Comparison of ENCODE assay signal across 8 cellular contexts in genomic region chr1:6359568-6360496, GRCh38. TPM values are rescaled to one million over a fixed set of nuclear protein-coding genes. Genes with fewer than 3 reads are reported as not detected.
DNase-seq lines count a peak whose midpoint lies in the region; ATAC-seq and TF ChIP-seq lines count a peak whose summit lies in the region.

No MANE protein-coding gene starts in this region.

- peaks cover 17 to 30% of the 10 kb centered on the region in 2 donors for H3K4me1 ChIP-seq in esophagus (ENCODE audit: control insufficient read depth in 2 of 2, insufficient read depth in 2 of 2, low read length in 1 of 2)

- ATAC-seq in GM21447 (IDR thresholded peaks at IDR 0.05; ENCODE audit: unreplicated experiment), result peak; percentile 87

- H3K27me3 Mint-ChIP-seq in IgD-negative memory B cell (no peaks in the 10 kb centered on the region), neural crest cell (ENCODE audit: low read depth) (no peaks in the 10 kb centered on the region)

- no peak overlapping the region for H3K4me3 ChIP-seq in esophagus (ENCODE audit: low read depth in 1 of 2, low read length in 2 of 2)

- DNase-seq in DMS79 treated with DMSO at 0.1 percent for 48 hours (lab: John Stamatoyannopoulos, UW), result peak; percentile 49
- peak; percentile 48 to 65 for DNase-seq in activated CD4-positive, alpha-beta T cell treated with anti-CD3 and anti-CD28 coated beads, Interleukin-2, amount 50 U/mL, for 48 hours
- no peak for DNase-seq in neural crest cell (ENCODE audit: low read depth, low spot score)
- peak; percentile 90 for DNase-seq in ureter (ENCODE audit: low spot score)
- DNase-seq in KG1 (lab: John Stamatoyannopoulos, UW), result no peak

- peak overlapping the region in 2 of 3 donors; percentile 56 to 82 for H3K27ac Mint-ChIP-seq in IgD-negative memory B cell
- peak overlapping the region; percentile 57 for H3K27ac Mint-ChIP-seq in neural crest cell (ENCODE audit: unreplicated experiment)

- no peak for TF ChIP-seq CTCF in neural crest cell (conservative IDR thresholded peaks at IDR 0.05)

- H3K4me1 Mint-ChIP-seq in IgD-negative memory B cell (peaks cover 6 to 12% (median 12%) of the 10 kb centered on the region in 3 donors), neural crest cell (peaks cover 40% of the 10 kb centered on the region)

- H3K9me3 Mint-ChIP-seq in IgD-negative memory B cell (no peaks in the 10 kb centered on the region), neural crest cell (no peaks in the 10 kb centered on the region)

- H3K27ac ChIP-seq in esophagus (ENCODE audit: low read depth in 2 of 2, low read length in 1 of 2), result peak overlapping the region; percentile 86 to 87

- 41 to 49% methylated on average over 17 of the region's 17 CpGs for WGBS in esophagus, 2 donors

- H3K36me3 Mint-ChIP-seq in IgD-negative memory B cell (no peaks in the 10 kb centered on the region), neural crest cell (ENCODE audit: low read depth) (peaks cover 10% of the 10 kb centered on the region)

- no peaks in the 10 kb centered on the region for H3K36me3 ChIP-seq in esophagus (ENCODE audit: control insufficient read depth in 2 of 2, insufficient read depth in 2 of 2, low read length in 1 of 2)

- H3K27me3 ChIP-seq in esophagus (ENCODE audit: control insufficient read depth in 1 of 2, insufficient read depth in 2 of 2, low read length in 2 of 2), result no peaks in the 10 kb centered on the region

- H3K9me3 ChIP-seq in esophagus (ENCODE audit: control insufficient read depth in 2 of 2, insufficient read depth in 1 of 2, low read depth in 1 of 2, low read length in 1 of 2), result no peaks in the 10 kb centered on the region

- H3K4me3 Mint-ChIP-seq in IgD-negative memory B cell (peak overlapping the region in 3 of 4 donors; percentile 45 to 83 (median 65)), neural crest cell (no peak overlapping the region)

RNA-seq across cellular contexts. Expression of gene ACOT7, which starts 33.7 kb away (rescaled TPM):
- polyA plus RNA-seq in IgD-negative memory B cell (3.8 TPM), esophagus (10 to 100 TPM; 12.3 to 39.7 TPM)
- total RNA-seq in neural crest cell (107 and 110 TPM in 2 replicates), ureter (19.1 TPM)

RNA-seq across cellular contexts. Expression of gene HES2, which starts 59.9 kb away (rescaled TPM):
- polyA plus RNA-seq in IgD-negative memory B cell, result not detected
- polyA plus RNA-seq in esophagus, result 10 to 100 TPM; 34.2 to 34.3 TPM
- 0.07 TPM in 1 of 2 replicates, not detected in the other for total RNA-seq in neural crest cell
- 2.1 TPM for total RNA-seq in ureter

Comparison
In these comparisons a context has a peak if more than half of its experiments do, and no peak if none do; other contexts are left out.
1. DNase-seq: peak in DMS79 treated with DMSO at 0.1 percent for 48 hours (single experiment), activated CD4-positive, alpha-beta T cell treated with anti-CD3 and anti-CD28 coated beads, Interleukin-2, amount 50 U/mL, for 48 hours (2 of 2) and ureter (single experiment); none in neural crest cell (single experiment) and KG1 (single experiment).